16 cellular contexts compared by ENCODE assay signal in the genomic region with DNA sequence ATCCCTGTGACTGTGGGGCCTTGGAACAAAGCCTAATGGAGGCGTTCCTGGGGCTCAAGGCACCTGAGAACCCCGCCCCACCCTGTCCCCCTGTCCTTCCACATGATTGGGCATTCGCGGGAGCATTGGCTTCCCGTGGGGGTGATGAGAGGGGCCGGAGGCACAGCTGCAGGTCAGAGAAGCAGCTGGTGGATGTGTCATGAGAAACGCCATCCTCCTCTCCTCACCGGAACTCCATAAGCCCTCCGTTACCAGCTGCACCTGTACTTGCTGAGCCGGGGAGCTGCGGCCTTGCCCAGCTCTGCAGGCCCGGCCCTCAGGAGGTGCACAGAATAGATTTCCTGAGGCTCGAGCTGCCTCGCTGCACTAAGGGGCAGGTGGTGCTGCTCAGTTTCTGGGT. TPM values are rescaled to one million over a fixed set of nuclear protein-coding genes. Genes with fewer than 3 reads are reported as not detected.
DNase-seq lines count a peak whose midpoint lies in the region; ATAC-seq and TF ChIP-seq lines count a peak whose summit lies in the region.
"Had no signal": no experiment of that assay in that cellular context is flagged by ENCODE, and none has a peak within 500 bp of the region (broad histone marks: within the 10 kb centered on the region; RNA-seq: fewer than 3 reads in every experiment).

No MANE protein-coding gene starts in this region.

- no peak for TF ChIP-seq CTCF in heart left ventricle (IDR thresholded peaks at IDR 0.05)
- no peak for TF ChIP-seq CTCF in endodermal cell (conservative IDR thresholded peaks at IDR 0.05)
- no peak for TF ChIP-seq CTCF in nephron progenitor cell (IDR thresholded peaks at IDR 0.05)
- TF ChIP-seq CTCF in type B pancreatic cell (conservative IDR thresholded peaks at IDR 0.05) = no peak
- TF ChIP-seq CTCF in MM.1S (IDR thresholded peaks at IDR 0.05; ENCODE audit: low read length) = no peak

- DNase-seq in heart left ventricle (no peak), right cardiac atrium (no peak), endodermal cell (no peak), nephron progenitor cell (no peak), type B pancreatic cell (ENCODE audit: extremely low spot score, unreplicated experiment) (no peak), MM.1S (no peak), germinal center (ENCODE audit: low spot score) (no peak), superior temporal gyrus (ENCODE audit: extremely low spot score) (no peak)
- DNase-seq: activated CD4-positive, alpha-beta T cell treated with anti-CD3 and anti-CD28 coated beads for 4 hours; activated naive CD8-positive, alpha-beta T cell treated with anti-CD3 and anti-CD28 coated beads for 36 hours; cortex of kidney; NCI-H1694 treated with DMSO at 0.1 percent for 48 hours; NCI-H524 treated with DMSO at 0.1 percent for 48 hours; stimulated activated naive CD4-positive, alpha-beta T cell had no signal

- H3K9me3 Mint-ChIP-seq in endodermal cell (no peaks in the 10 kb centered on the region), nephron progenitor cell (no peaks in the 10 kb centered on the region), type B pancreatic cell (no peaks in the 10 kb centered on the region)
- H3K9me3 Mint-ChIP-seq: activated naive CD8-positive, alpha-beta T cell treated with anti-CD3 and anti-CD28 coated beads for 36 hours; T-helper 2 cell treated with Interferon-gamma antibody and Interleukin-4, amounts not matched to agents 5 μg/mL and 100 μg/mL, for 36 hours had no signal

- H3K4me1 Mint-ChIP-seq in endodermal cell (peaks cover 10% of the 10 kb centered on the region), nephron progenitor cell (peaks cover 50% of the 10 kb centered on the region), type B pancreatic cell (ENCODE audit: unreplicated experiment) (peaks cover 15% of the 10 kb centered on the region)

- 63 to 78% (median 74%) methylated on average over 10 to 14 of the region's 14 CpGs for WGBS in heart left ventricle, 4 donors
- 70% methylated on average over 14 of the region's 14 CpGs for WGBS in right cardiac atrium
- WGBS in endodermal cell (ENCODE audit: insufficient coverage in 1 of 2, insufficient read length in 1 of 2), 2 experiments = 95 to 96% methylated on average over 10 to 14 of the region's 14 CpGs

- H3F3A ChIP-seq in MM.1S (ENCODE audit: insufficient read depth, low read length) = no peaks in the 10 kb centered on the region

- H3K27me3 ChIP-seq in heart left ventricle (no peaks in the 10 kb centered on the region), right cardiac atrium (ENCODE audit: control insufficient read depth, insufficient read depth) (no peaks in the 10 kb centered on the region), endodermal cell (ENCODE audit: control insufficient read depth, insufficient read depth, low read length, poor library complexity, severe bottlenecking) (no peaks in the 10 kb centered on the region), MM.1S (replicated peaks; ENCODE audit: insufficient read depth, low read length) (no peaks in the 10 kb centered on the region)

- intact Hi-C loops in heart left ventricle (cut with DNase I) (loop anchor here in 1 of 10 donors (5.0 kb wide), 1 partner anchor 55 kb away; a partner anchor contains a TSS), right cardiac atrium (cut with DNase I) (no loop called here)

- H3K79me2 ChIP-seq in MM.1S (ENCODE audit: low read length) = peaks cover 33% of the 10 kb centered on the region

- H3K9ac ChIP-seq in endodermal cell (ENCODE audit: extremely low read depth, low read length, poor library complexity, severe bottlenecking) (no peak overlapping the region), MM.1S (ENCODE audit: low read length) (no peak overlapping the region)

- peaks cover 48% of the 10 kb centered on the region for H3K36me3 Mint-ChIP-seq in endodermal cell (ENCODE audit: low read depth)
- peaks cover 19% of the 10 kb centered on the region for H3K36me3 Mint-ChIP-seq in nephron progenitor cell (ENCODE audit: low read depth)
- peaks cover 7% of the 10 kb centered on the region for H3K36me3 Mint-ChIP-seq in type B pancreatic cell

- no peaks in the 10 kb centered on the region for H3K9me2 ChIP-seq in MM.1S (replicated peaks; ENCODE audit: insufficient read depth, low read length)

- no peak for TF ChIP-seq POLR2A in heart left ventricle (IDR thresholded peaks at IDR 0.05)

- H3K27ac ChIP-seq in heart left ventricle = peak overlapping the region in 9 of 12 donors; percentile 35 to 96 (median 81)
- no peak overlapping the region for H3K27ac ChIP-seq in right cardiac atrium (ENCODE audit: low read length)
- H3K27ac ChIP-seq in endodermal cell (ENCODE audit: low read depth, low read length) = peak overlapping the region; percentile 5
- H3K27ac ChIP-seq in MM.1S (ENCODE audit: low read length) = no peak overlapping the region

- ATAC-seq in heart left ventricle (no peak), right cardiac atrium (no peak)

- no peak overlapping the region for H3K4me2 ChIP-seq in MM.1S (ENCODE audit: low read depth, low read length)

- no peak overlapping the region for H3K4me3 Mint-ChIP-seq in endodermal cell
- H3K4me3 Mint-ChIP-seq in nephron progenitor cell = no peak overlapping the region
- no peak overlapping the region for H3K4me3 Mint-ChIP-seq in type B pancreatic cell
- H3K4me3 Mint-ChIP-seq: activated naive CD8-positive, alpha-beta T cell treated with anti-CD3 and anti-CD28 coated beads for 36 hours; T-helper 2 cell treated with Interferon-gamma antibody and Interleukin-4, amounts not matched to agents 5 μg/mL and 100 μg/mL, for 36 hours had no signal

- H3K4me1 ChIP-seq in heart left ventricle (peaks cover 20 to 100% (median 78%) of the 10 kb centered on the region in 12 donors), right cardiac atrium (ENCODE audit: control insufficient read depth, insufficient read depth, low read length) (peaks cover 44% of the 10 kb centered on the region), endodermal cell (ENCODE audit: control insufficient read depth, insufficient read depth, low read length) (no peaks in the 10 kb centered on the region), MM.1S (ENCODE audit: low read length) (no peaks in the 10 kb centered on the region)

- no peak overlapping the region for H2AFZ ChIP-seq in MM.1S (ENCODE audit: low read length)

- no peaks in the 10 kb centered on the region for H3K27me3 Mint-ChIP-seq in endodermal cell (ENCODE audit: insufficient read depth)
- H3K27me3 Mint-ChIP-seq in nephron progenitor cell (ENCODE audit: low read depth, poor library complexity) = no peaks in the 10 kb centered on the region
- H3K27me3 Mint-ChIP-seq in type B pancreatic cell = no peaks in the 10 kb centered on the region
- H3K27me3 Mint-ChIP-seq: activated naive CD8-positive, alpha-beta T cell treated with anti-CD3 and anti-CD28 coated beads for 36 hours had no signal

- H3K27ac Mint-ChIP-seq in endodermal cell (no peak overlapping the region), nephron progenitor cell (peak overlapping the region; percentile 77), type B pancreatic cell (peak overlapping the region; percentile 50)
- H3K27ac Mint-ChIP-seq: activated naive CD8-positive, alpha-beta T cell treated with anti-CD3 and anti-CD28 coated beads for 36 hours; T-helper 2 cell treated with Interferon-gamma antibody and Interleukin-4, amounts not matched to agents 5 μg/mL and 100 μg/mL, for 36 hours had no signal

- H4K20me1 ChIP-seq in MM.1S (ENCODE audit: insufficient read depth, low read length) = no peaks in the 10 kb centered on the region

- H3K9me3 ChIP-seq in heart left ventricle = no peaks in the 10 kb centered on the region
- H3K9me3 ChIP-seq in right cardiac atrium (ENCODE audit: control insufficient read depth, low read length) = no peaks in the 10 kb centered on the region
- H3K9me3 ChIP-seq in endodermal cell (ENCODE audit: control insufficient read depth, low read length) = no peaks in the 10 kb centered on the region
- no peaks in the 10 kb centered on the region for H3K9me3 ChIP-seq in MM.1S (replicated peaks; ENCODE audit: insufficient read depth, low read length)

- H3K36me3 ChIP-seq in heart left ventricle = peaks cover 3 to 82% (median 75%) of the 10 kb centered on the region in 9 donors
- H3K36me3 ChIP-seq in endodermal cell (ENCODE audit: control insufficient read depth, insufficient read depth, low read length) = peaks cover 77% of the 10 kb centered on the region
- H3K36me3 ChIP-seq in MM.1S (replicated peaks; ENCODE audit: insufficient read depth, low read length) = no peaks in the 10 kb centered on the region; the same call in 1 of the 2 replicates

- H3K4me3 ChIP-seq in heart left ventricle (no peak overlapping the region), right cardiac atrium (ENCODE audit: low read length) (no peak overlapping the region), endodermal cell (ENCODE audit: low read length) (no peak overlapping the region), MM.1S (ENCODE audit: low read length) (no peak overlapping the region)

RNA-seq across cellular contexts. Expression of a gene that starts 42.0 kb away (rescaled TPM):
- 1 to 10 TPM in 2 of 9 donors, under 1 TPM in 7; 0.36 to 1.8 (median 0.72) TPM for total RNA-seq in heart left ventricle
- polyA plus RNA-seq in heart left ventricle = 1 to 10 TPM in 1 of 2 donors, under 1 TPM in 1; 0.91 to 1.4 TPM
- total RNA-seq in right cardiac atrium = under 1 TPM; 0.22 to 0.85 (median 0.54) TPM
- 0.91 TPM for polyA plus RNA-seq in right cardiac atrium
- total RNA-seq in endodermal cell = 10 to 100 TPM; 14.5 to 83.0 TPM
- polyA plus RNA-seq in endodermal cell (2013, experiment 1 of 2) = 9.1 TPM
- polyA plus RNA-seq in endodermal cell (2013, experiment 2 of 2) = 8.0 TPM
- total RNA-seq in type B pancreatic cell (ENCODE audit: low replicate concordance) = 3.0 and 4.5 TPM in 2 replicates
- total RNA-seq: H4 had no signal

RNA-seq across cellular contexts. Expression of a gene that starts 54.8 kb away (rescaled TPM):
- total RNA-seq in heart left ventricle (100 to 1,000 TPM; 124 to 307 (median 154) TPM), right cardiac atrium (100 to 1,000 TPM; 116 to 226 (median 122) TPM), endodermal cell (100 to 1,000 TPM; 378 to 437 TPM), type B pancreatic cell (ENCODE audit: low replicate concordance) (475 and 776 TPM in 2 replicates)
- polyA plus RNA-seq in heart left ventricle (100 to 1,000 TPM; 100 to 107 TPM), right cardiac atrium (87.4 TPM)
- polyA plus RNA-seq in endodermal cell (2013, experiment 1 of 2) = 322 TPM
- 298 TPM for polyA plus RNA-seq in endodermal cell (2013, experiment 2 of 2)

Comparison
In these comparisons a context has a peak if more than half of its experiments do, and no peak if none do; other contexts are left out.
1. H3K27ac ChIP-seq: peak in heart left ventricle (9 of 12) and endodermal cell (single experiment); none in right cardiac atrium (single experiment) and MM.1S (single experiment).